ENCODE assay signal across 1 cellular context in genomic region chr3:48623851-48624547, GRCh38.
TF ChIP-seq lines count a peak whose summit lies in the region.

No MANE protein-coding gene starts in this region.

TF ChIP-seq in HepG2, 621 proteins besides CTCF, POLR2A, EP300 and RAD21 (continued from another document and continues in another):
- TF ChIP-seq ZNF792 (CRISPR knock-in tag; IDR thresholded peaks at IDR 0.05), result peak; percentile 61; the same call in 1 of the 2 replicates
- TF ChIP-seq RXRB (CRISPR knock-in tag; IDR thresholded peaks at IDR 0.05; ENCODE audit: borderline replicate concordance), result peak; percentile 61; the same call in 1 of the 2 replicates
- peak; percentile 66; the same call in 1 of the 2 replicates for TF ChIP-seq NCOR1 (IDR thresholded peaks at IDR 0.05; ENCODE audit: borderline replicate concordance, low read length)
- no peak for TF ChIP-seq ZNF704 (CRISPR knock-in tag; IDR thresholded peaks at IDR 0.05; ENCODE audit: borderline replicate concordance)
- peak; percentile 92 for TF ChIP-seq ZNF687 (CRISPR knock-in tag; IDR thresholded peaks at IDR 0.05)
- TF ChIP-seq GATAD2A (CRISPR knock-in tag; IDR thresholded peaks at IDR 0.05), result peak; percentile 54
- TF ChIP-seq REST (IDR thresholded peaks at IDR 0.05; ENCODE audit: borderline replicate concordance in 1 of 2, low read depth in 1 of 2, low read length in 2 of 2), result peak in 1 of 2 experiments; percentile 37; a peak in 1 of 4 replicates
- TF ChIP-seq KIAA2018 (CRISPR knock-in tag; IDR thresholded peaks at IDR 0.05; ENCODE audit: borderline replicate concordance), result no peak
- peak; percentile 82 for TF ChIP-seq SAP130 (CRISPR knock-in tag; IDR thresholded peaks at IDR 0.05; ENCODE audit: low read depth)
- peak; percentile 48; the same call in 1 of the 2 replicates for TF ChIP-seq ARID3A (IDR thresholded peaks at IDR 0.05; ENCODE audit: low read depth, low read length)
- no peak for TF ChIP-seq SOX13 (IDR thresholded peaks at IDR 0.05)
- peak in 1 of 2 experiments; percentile 65; a peak in 1 of 4 replicates for TF ChIP-seq SOX13 (CRISPR knock-in tag; conservative IDR thresholded peaks at IDR 0.05 in 1 of 2, IDR thresholded peaks at IDR 0.05 in 1 of 2)
- 0 out of 2 replicates have a peak, but pooled peaks have one; percentile 21 for TF ChIP-seq BCL6 (CRISPR knock-in tag; IDR thresholded peaks at IDR 0.05)
- TF ChIP-seq PAXIP1 (CRISPR knock-in tag; conservative IDR thresholded peaks at IDR 0.05), result peak; percentile 95
- peak; percentile 87 for TF ChIP-seq USF2 (IDR thresholded peaks at IDR 0.05; ENCODE audit: low read depth, low read length)
- TF ChIP-seq USF2 (CRISPR knock-in tag; IDR thresholded peaks at IDR 0.05; ENCODE audit: borderline replicate concordance), result peak; percentile 91; the same call in 1 of the 2 replicates
- TF ChIP-seq ZNF746 (CRISPR knock-in tag; IDR thresholded peaks at IDR 0.05), result no peak; the same call in 1 of the 2 replicates
- TF ChIP-seq MXI1 (IDR thresholded peaks at IDR 0.05; ENCODE audit: borderline replicate concordance, low read depth, low read length), result peak; percentile 31; the same call in 1 of the 3 replicates
